In genomic region chr3:152097770-152098169, GRCh38 we compare ENCODE assay signal across 13 cellular contexts.
"Had no signal": no experiment of that assay in that cellular context is flagged by ENCODE, and none has a peak within 500 bp of the region (broad histone marks: within the 10 kb centered on the region; RNA-seq: fewer than 3 reads in every experiment).

No MANE protein-coding gene starts in this region.

- DNase-seq: activated CD4-positive, alpha-beta T cell treated with anti-CD3 and anti-CD28 coated beads for 1 hour; activated CD4-positive, alpha-beta T cell treated with anti-CD3 and anti-CD28 coated beads, Interleukin-2, amount 50 U/mL, for 48 hours; activated effector memory CD4-positive, alpha-beta T cell treated with anti-CD3 and anti-CD28 coated beads, Interleukin-2, amount 50 U/mL, for 16 hours; activated T-cell treated with anti-CD3 and anti-CD28 coated beads, Interleukin-2, amount 50 U/mL, for 4 hours; amygdala; right lobe of liver; stimulated activated CD4-positive, alpha-beta T cell treated with anti-CD3 and anti-CD28 coated beads, Interleukin-2, amount 100 ng/mL, for 24 hours; stimulated activated naive B cell treated with anti-CD40 and anti-IgM and Interleukin-4, amounts not matched to agents 10 μg/mL and 1 μg/mL and 100 μg/mL, for 72 hours; T-helper 2 cell; upper lobe of left lung had no signal

- H2AFZ ChIP-seq: hepatocyte had no signal

- H3K4me3 ChIP-seq: hepatocyte, prostate gland, right lobe of liver, upper lobe of left lung had no signal

- H3K4me2 ChIP-seq: hepatocyte had no signal

- H3K9me3 ChIP-seq: prostate gland, right lobe of liver, upper lobe of left lung had no signal

- H3K4me1 ChIP-seq: right lobe of liver had no signal

- H3K79me2 ChIP-seq: hepatocyte had no signal

- H3K27ac ChIP-seq: hepatocyte, prostate gland, right lobe of liver, upper lobe of left lung had no signal

- ATAC-seq: activated naive CD4-positive, alpha-beta T cell treated with anti-CD3 and anti-CD28 coated beads, Interleukin-2, amount 50 U/mL, for 72 hours; activated T-cell treated with anti-CD3 and anti-CD28 coated beads, Interleukin-2, amount 50 U/mL, for 4 hours; right lobe of liver; stimulated activated naive B cell treated with anti-CD40 and anti-IgM and Interleukin-4, amounts not matched to agents 10 μg/mL and 1 μg/mL and 100 μg/mL, for 72 hours had no signal

- H3K27me3 ChIP-seq: hepatocyte, right lobe of liver, upper lobe of left lung had no signal

- H3K36me3 ChIP-seq: prostate gland, right lobe of liver, upper lobe of left lung had no signal
